In genomic region chr18:13452851-13453524, GRCh38 we compare ENCODE assay signal across 23 cellular contexts.
DNase-seq lines count a peak whose midpoint lies in the region; ATAC-seq and TF ChIP-seq lines count a peak whose summit lies in the region.
"Had no signal": no experiment of that assay in that cellular context is flagged by ENCODE, and none has a peak within 500 bp of the region (broad histone marks: within the 10 kb centered on the region; RNA-seq: fewer than 3 reads in every experiment).

No MANE protein-coding gene starts in this region.

- TF ChIP-seq CTCF in osteocyte (IDR thresholded peaks at IDR 0.05), result no peak

- H3K9ac ChIP-seq in HUES6 (ENCODE audit: low read length), result peak overlapping the region; percentile 49

- peak overlapping the region; percentile 60 for H3K27ac Mint-ChIP-seq in osteocyte (ENCODE audit: unreplicated experiment)
- H3K27ac Mint-ChIP-seq: effector memory CD8-positive, alpha-beta T cell; stimulated activated naive CD8-positive, alpha-beta T cell treated with anti-CD3 and anti-CD28 coated beads, Interleukin-15, Interleukin-2, amounts not matched to agents 100 ng/mL and 50 ng/mL, for 24 hours; type B pancreatic cell had no signal

- peak overlapping the region; percentile 59; the same call in 1 of the 2 replicates for H3K27ac ChIP-seq in HUES6 (ENCODE audit: low read depth, low read length)
- H3K27ac ChIP-seq: 22Rv1, esophagus squamous epithelium, psoas muscle had no signal

- H3K27me3 Mint-ChIP-seq in osteocyte (ENCODE audit: unreplicated experiment), result no peaks in the 10 kb centered on the region
- H3K27me3 Mint-ChIP-seq: stimulated activated naive CD8-positive, alpha-beta T cell treated with anti-CD3 and anti-CD28 coated beads, Interleukin-15, Interleukin-2, amounts not matched to agents 100 ng/mL and 50 ng/mL, for 24 hours had no signal

- peak overlapping the region; percentile 5; the same call in 1 of the 2 replicates for H3K4me3 ChIP-seq in HUES6 (ENCODE audit: low read depth, low read length)
- H3K4me3 ChIP-seq: esophagus squamous epithelium, psoas muscle, spleen had no signal

- DNase-seq in NCI-H748 (lab: John Stamatoyannopoulos, UW; ENCODE audit: unreplicated experiment) (peak; percentile 50), NCI-H748 treated with DMSO at 0.1 percent for 48 hours (lab: John Stamatoyannopoulos, UW) (no peak), brain pericyte (ENCODE audit: low read depth, low spot score) (peak; percentile 50), osteocyte (ENCODE audit: extremely low spot score, unreplicated experiment) (no peak), NCI-H2227 treated with DMSO at 0.1 percent for 48 hours (lab: John Stamatoyannopoulos, UW) (no peak), NCI-H1436 treated with DMSO at 0.1 percent for 48 hours (lab: John Stamatoyannopoulos, UW) (no peak)
- DNase-seq: activated CD4-positive, alpha-beta T cell treated with anti-CD3 and anti-CD28 coated beads, Interleukin-2, amount 50 U/mL, for 1 hour; effector memory CD8-positive, alpha-beta T cell; esophagus squamous epithelium; HCEC 1CT; NCI-H1105; NCI-H2107; SHP77 treated with DMSO at 0.1 percent for 48 hours; spleen; stimulated activated CD4-positive, alpha-beta T cell treated with anti-CD3 and anti-CD28 coated beads, Interleukin-4, amount 100 ng/mL, for 24 hours; T-helper 1 cell had no signal

- no peaks in the 10 kb centered on the region for H3K9me3 ChIP-seq in HUES6 (ENCODE audit: control insufficient read depth, insufficient read depth, low read depth, low read length)
- H3K9me3 ChIP-seq: esophagus squamous epithelium, psoas muscle, spleen had no signal

- peaks cover 3% of the 10 kb centered on the region for H3K9me3 Mint-ChIP-seq in osteocyte (ENCODE audit: unreplicated experiment)
- H3K9me3 Mint-ChIP-seq: effector memory CD8-positive, alpha-beta T cell; neural crest cell; stimulated activated naive CD8-positive, alpha-beta T cell treated with anti-CD3 and anti-CD28 coated beads, Interleukin-15, Interleukin-2, amounts not matched to agents 100 ng/mL and 50 ng/mL, for 24 hours; type B pancreatic cell had no signal

- H3K4me1 Mint-ChIP-seq in osteocyte (ENCODE audit: unreplicated experiment), result peaks cover 40% of the 10 kb centered on the region

- no peaks in the 10 kb centered on the region for H3K36me3 ChIP-seq in HUES6 (ENCODE audit: control insufficient read depth, insufficient read depth, low read length)
- H3K36me3 ChIP-seq: esophagus squamous epithelium, spleen had no signal

- no peaks in the 10 kb centered on the region for H3K36me3 Mint-ChIP-seq in osteocyte (ENCODE audit: unreplicated experiment)
- H3K36me3 Mint-ChIP-seq: type B pancreatic cell had no signal

- H3K4me1 ChIP-seq in HUES6 (ENCODE audit: control insufficient read depth, insufficient read depth, low read length), result peaks cover 41% of the 10 kb centered on the region

- no peak overlapping the region for H3K4me3 Mint-ChIP-seq in osteocyte (ENCODE audit: unreplicated experiment)
- H3K4me3 Mint-ChIP-seq: effector memory CD8-positive, alpha-beta T cell; neural crest cell; stimulated activated naive CD8-positive, alpha-beta T cell treated with anti-CD3 and anti-CD28 coated beads, Interleukin-15, Interleukin-2, amounts not matched to agents 100 ng/mL and 50 ng/mL, for 24 hours; type B pancreatic cell had no signal

- ATAC-seq in GM18909 (IDR thresholded peaks at IDR 0.05; ENCODE audit: poor library complexity, unreplicated experiment), result no peak

- peaks cover 38% of the 10 kb centered on the region; the same call in 1 of the 2 replicates for H3K27me3 ChIP-seq in HUES6 (ENCODE audit: control insufficient read depth, insufficient read depth, low read length)
- H3K27me3 ChIP-seq: esophagus squamous epithelium had no signal

Comparison
In these comparisons a context has a peak if more than half of its experiments do, and no peak if none do; other contexts are left out.
1. DNase-seq: peak in NCI-H748 (single experiment) and brain pericyte (single experiment); none in NCI-H748 treated with DMSO at 0.1 percent for 48 hours (single experiment), osteocyte (single experiment), NCI-H2227 treated with DMSO at 0.1 percent for 48 hours (single experiment) and NCI-H1436 treated with DMSO at 0.1 percent for 48 hours (single experiment).